In genomic region chr6:113701552-113702254, GRCh38 we compare ENCODE assay signal across 20 cellular contexts.
DNase-seq lines count a peak whose midpoint lies in the region; ATAC-seq and TF ChIP-seq lines count a peak whose summit lies in the region.
"Had no signal": no experiment of that assay in that cellular context is flagged by ENCODE, and none has a peak within 500 bp of the region (broad histone marks: within the 10 kb centered on the region; RNA-seq: fewer than 3 reads in every experiment).

No MANE protein-coding gene starts in this region.

- H3K4me1 ChIP-seq in left ventricle myocardium inferior: peaks cover 4% of the 10 kb centered on the region
- peaks cover 0 to 7% (median 3%) of the 10 kb centered on the region in 4 donors for H3K4me1 ChIP-seq in right lobe of liver

- H3K9me3 ChIP-seq in left ventricle myocardium inferior (replicated peaks) (no peaks in the 10 kb centered on the region), right lobe of liver (no peaks in the 10 kb centered on the region)
- H3K9me3 ChIP-seq: BE2C had no signal

- no peak overlapping the region for H3K4me3 ChIP-seq in left ventricle myocardium inferior
- no peak overlapping the region for H3K4me3 ChIP-seq in fibroblast of pulmonary artery (replicated peaks; ENCODE audit: low read depth, low read length)
- no peak overlapping the region for H3K4me3 ChIP-seq in right lobe of liver

- WGBS in right lobe of liver (ENCODE audit: insufficient coverage, low coverage, low lambda C conversion rate, missing lambda C conversion rate): 18% methylated on average over 4 of the region's 4 CpGs

- H3K27ac ChIP-seq in left ventricle myocardium inferior (replicated peaks) (peak overlapping the region; percentile 18), right lobe of liver (peak overlapping the region in 1 of 3 donors; percentile 56)

- intact Hi-C loops in left ventricle myocardium inferior (cut with micrococcal nuclease) (no loop called here), Right ventricle myocardium inferior (cut with DNase I) (no loop called here), right lobe of liver (cut with DNase I) (no loop called here)

- DNase-seq in left ventricle myocardium inferior: no peak
- DNase-seq in Right ventricle myocardium inferior (ENCODE audit: missing footprints): no peak
- peak; percentile 59 for DNase-seq in fibroblast of pulmonary artery (ENCODE audit: low read depth)
- no peak for DNase-seq in right lobe of liver
- DNase-seq in NCI-H1417 treated with DMSO at 0.1 percent for 48 hours (lab: John Stamatoyannopoulos, UW): no peak
- DNase-seq: BE2C; CD4-positive, CD25-positive, alpha-beta regulatory T cell; COR-L47; DMS 273 treated with DMSO at 0.1 percent for 48 hours; H7; KG1; NCI-H1436; NCI-H1930; NCI-H345; NCI-H526; PC-3; RPMI8226 had no signal

- H3K36me3 ChIP-seq in left ventricle myocardium inferior (no peaks in the 10 kb centered on the region), right lobe of liver (no peaks in the 10 kb centered on the region)
- H3K36me3 ChIP-seq: BE2C had no signal

- TF ChIP-seq POLR2A in right lobe of liver (IDR thresholded peaks at IDR 0.05): no peak

- no peak for TF ChIP-seq CTCF in left ventricle myocardium inferior (IDR thresholded peaks at IDR 0.05; ENCODE audit: borderline replicate concordance)
- no peak for TF ChIP-seq CTCF in fibroblast of pulmonary artery (IDR thresholded peaks at IDR 0.05; ENCODE audit: low read length, missing control alignments)
- no peak for TF ChIP-seq CTCF in right lobe of liver (IDR thresholded peaks at IDR 0.05)

- H3K27me3 ChIP-seq in left ventricle myocardium inferior (ENCODE audit: low read depth) (no peaks in the 10 kb centered on the region), right lobe of liver (no peaks in the 10 kb centered on the region)
- H3K27me3 ChIP-seq: BE2C had no signal

- ATAC-seq in Right ventricle myocardium inferior (no peak), right lobe of liver (peak; percentile 76 to 91 (median 88)), GM18519 (IDR thresholded peaks at IDR 0.05; ENCODE audit: low FRiP score, unreplicated experiment) (no peak), esophagus mucosa (no peak), HG02798 (IDR thresholded peaks at IDR 0.05; ENCODE audit: poor library complexity, unreplicated experiment) (no peak)
- ATAC-seq: PC-3 had no signal

Comparison
In these comparisons a context has a peak if more than half of its experiments do, and no peak if none do; other contexts are left out.
1. ATAC-seq: peak in right lobe of liver (4 of 4); none in Right ventricle myocardium inferior (single experiment), GM18519 (single experiment), esophagus mucosa (single experiment) and HG02798 (single experiment).